8 cellular contexts compared by ENCODE assay signal in genomic region chr18:34707670-34708069, GRCh38. TPM values are rescaled to one million over a fixed set of nuclear protein-coding genes. Genes with fewer than 3 reads are reported as not detected.
DNase-seq lines count a peak whose midpoint lies in the region; ATAC-seq and TF ChIP-seq lines count a peak whose summit lies in the region.

No MANE protein-coding gene starts in this region.

- ATAC-seq in upper lobe of right lung (peak; percentile 37), HG02981 (IDR thresholded peaks at IDR 0.05; ENCODE audit: unreplicated experiment) (no peak), HG02571 (IDR thresholded peaks at IDR 0.05; ENCODE audit: unreplicated experiment) (no peak)

- H3K36me3 ChIP-seq in adrenal gland (replicated peaks in 1 of 2) (no peaks in the 10 kb centered on the region), hepatocyte (replicated peaks; ENCODE audit: insufficient read depth, low read depth) (no peaks in the 10 kb centered on the region), upper lobe of right lung (no peaks in the 10 kb centered on the region)

- peak overlapping the region; percentile 7 for H3K4me2 ChIP-seq in hepatocyte

- no peak overlapping the region for H2AFZ ChIP-seq in hepatocyte

- 18 to 23% (median 21%) methylated on average over 4 of the region's 4 CpGs for WGBS in adrenal gland, 4 donors
- 16% methylated on average over 4 of the region's 4 CpGs for WGBS in hepatocyte (ENCODE audit: low lambda C conversion rate, missing lambda C conversion rate)

- H3K27me3 ChIP-seq in AG04450 (ENCODE audit: control insufficient read depth, insufficient read depth, low read length) (no peaks in the 10 kb centered on the region), adrenal gland (no peaks in the 10 kb centered on the region), hepatocyte (no peaks in the 10 kb centered on the region), upper lobe of right lung (no peaks in the 10 kb centered on the region)

- H3K4me3 ChIP-seq in AG04450 (ENCODE audit: low read depth, low read length) (no peak overlapping the region), adrenal gland (peak overlapping the region in 1 of 4 donors; percentile 8), hepatocyte (no peak overlapping the region), upper lobe of right lung (no peak overlapping the region)

- peaks cover 23 to 43% of the 10 kb centered on the region in 2 donors for H3K4me1 ChIP-seq in adrenal gland (replicated peaks in 1 of 2)
- H3K4me1 ChIP-seq in hepatocyte (ENCODE audit: insufficient read depth) = peaks cover 9% of the 10 kb centered on the region
- peaks cover 4% of the 10 kb centered on the region for H3K4me1 ChIP-seq in upper lobe of right lung

- no peak overlapping the region for H3K27ac ChIP-seq in AG04450 (ENCODE audit: low read depth, low read length)
- H3K27ac ChIP-seq in adrenal gland = peak overlapping the region in 3 of 5 donors; percentile 53 to 71 (median 70)
- peak overlapping the region; percentile 27 for H3K27ac ChIP-seq in hepatocyte
- H3K27ac ChIP-seq in upper lobe of right lung = no peak overlapping the region

- TF ChIP-seq POLR2A in adrenal gland (IDR thresholded peaks at IDR 0.05) = no peak

- POLR2A ChIA-PET in AG04450 (lab: Yijun Ruan, JAX) = interaction anchor here (1.3 kb wide), 1 partner anchor 48 kb away, joined by 3 read pairs; no protein-coding TSS in a partner anchor

- H3K9me3 ChIP-seq in AG04450 (ENCODE audit: control insufficient read depth, insufficient read depth, low read length) (no peaks in the 10 kb centered on the region), adrenal gland (replicated peaks in 1 of 3) (no peaks in the 10 kb centered on the region), hepatocyte (ENCODE audit: low read depth) (no peaks in the 10 kb centered on the region), upper lobe of right lung (no peaks in the 10 kb centered on the region)

- no peaks in the 10 kb centered on the region for H3K9me2 ChIP-seq in hepatocyte (replicated peaks; ENCODE audit: insufficient read depth)

- CTCF ChIA-PET in AG04450 (lab: Charles Lee) = interaction anchor here (0.5 to 5.0 kb wide), 3 partner anchors 44 to 80 kb away, joined by 3 to 54 read pairs (median 4); no protein-coding TSS in a partner anchor

- no peak for TF ChIP-seq CTCF in AG04450 (IDR thresholded peaks at IDR 0.05; ENCODE audit: low read depth, low read length)
- no peak for TF ChIP-seq CTCF in adrenal gland (IDR thresholded peaks at IDR 0.05)
- no peak for TF ChIP-seq CTCF in hepatocyte (IDR thresholded peaks at IDR 0.05; ENCODE audit: poor library complexity)
- no peak for TF ChIP-seq CTCF in upper lobe of right lung (IDR thresholded peaks at IDR 0.05)
- no peak for TF ChIP-seq CTCF in GM10266 (IDR thresholded peaks at IDR 0.05; ENCODE audit: control insufficient read depth, insufficient read depth, low read depth, missing control alignments)

- intact Hi-C loops in adrenal gland (cut with DNase I) (no loop called here), upper lobe of right lung (cut with DNase I) (no loop called here)

- no peaks in the 10 kb centered on the region for H4K20me1 ChIP-seq in hepatocyte (ENCODE audit: insufficient read depth, poor library complexity, severe bottlenecking)

- DNase-seq in AG04450 (ENCODE audit: low read depth, low spot score) = peak; percentile 82
- DNase-seq in LHCN-M2 (ENCODE audit: low read depth) = peak; percentile 95
- DNase-seq in adrenal gland = peak; percentile 70 to 87 (median 78)
- DNase-seq in hepatocyte (ENCODE audit: low spot score) = peak; percentile 77
- DNase-seq in upper lobe of right lung = no peak
- no peak for DNase-seq in GM10266 (ENCODE audit: extremely low spot score)

- H3K79me2 ChIP-seq in hepatocyte = no peaks in the 10 kb centered on the region

RNA-seq across cellular contexts. Expression of gene DTNA, which starts 2.4 kb away (rescaled TPM):
- polyA plus RNA-seq in AG04450 (2011; rRNA removed) = 15.1 and 16.4 TPM in 2 replicates
- polyA minus RNA-seq in AG04450 (2011; rRNA and poly(A)+ RNA removed) = 19.9 and 20.6 TPM in 2 replicates
- total RNA-seq in LHCN-M2 (2014; rRNA removed) = 6.9 and 7.1 TPM in 2 replicates
- 3.4 TPM for polyA plus RNA-seq in LHCN-M2 (2012)
- total RNA-seq in adrenal gland = 10 to 100 TPM in 7 of 8 donors, 1 to 10 TPM in 1; 6.3 to 43.9 (median 22.5) TPM
- polyA plus RNA-seq in adrenal gland = 10 to 100 TPM in 2 of 3 donors, 1 to 10 TPM in 1; 8.2 to 23.1 (median 14.8) TPM
- total RNA-seq in hepatocyte = 34.0 and 42.8 TPM in 2 replicates
- 18.3 and 19.1 TPM in 2 replicates for polyA plus RNA-seq in hepatocyte
- total RNA-seq in upper lobe of right lung = 21.8 TPM

Comparison
In these comparisons a context has a peak if more than half of its experiments do, and no peak if none do; other contexts are left out.
1. DNase-seq: peak in AG04450 (single experiment), LHCN-M2 (single experiment), adrenal gland (7 of 7) and hepatocyte (single experiment); none in upper lobe of right lung (single experiment) and GM10266 (single experiment).
2. H3K27ac ChIP-seq: peak in adrenal gland (3 of 5) and hepatocyte (single experiment); none in AG04450 (single experiment) and upper lobe of right lung (single experiment).